ENCODE assay signal across 1 cellular context in the genomic region with DNA sequence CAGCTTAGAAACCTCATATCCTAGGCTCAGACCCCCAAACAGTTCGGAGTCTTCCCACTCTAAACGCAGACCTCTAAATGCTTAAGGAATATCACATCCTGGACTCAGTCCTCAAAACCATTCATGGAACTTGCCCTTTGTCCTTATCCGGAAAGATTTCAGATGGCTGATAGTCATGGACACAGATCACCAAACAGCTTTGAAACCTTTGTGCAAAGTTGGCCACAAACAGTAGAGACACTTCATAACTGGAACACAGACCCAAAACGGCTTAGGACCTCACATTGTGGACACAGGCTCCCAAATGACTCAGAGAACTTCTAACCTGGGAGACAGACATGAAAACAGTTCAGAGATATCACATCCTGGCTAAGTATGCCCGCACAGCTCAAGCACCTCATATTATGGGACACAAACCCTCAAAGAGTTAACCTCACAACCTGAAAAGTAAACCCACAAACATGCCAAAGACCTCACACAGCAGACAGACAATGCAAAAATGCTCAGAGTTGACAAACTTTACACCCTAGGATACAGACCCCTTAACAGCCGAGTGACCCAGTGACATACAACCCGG.
TF ChIP-seq lines count a peak whose summit lies in the region.

No MANE protein-coding gene starts in this region.

TF ChIP-seq in HepG2, 621 proteins besides CTCF, POLR2A, EP300 and RAD21 (continued from another document):
- TF ChIP-seq SAP130 (CRISPR knock-in tag; IDR thresholded peaks at IDR 0.05; ENCODE audit: low read depth) (peak; percentile 21; the same call in 1 of the 2 replicates), TARDBP (CRISPR knock-in tag; IDR thresholded peaks at IDR 0.05) (no peak), CAMTA2 (CRISPR knock-in tag; IDR thresholded peaks at IDR 0.05; ENCODE audit: borderline replicate concordance) (no peak), TAF1 (CRISPR knock-in tag; IDR thresholded peaks at IDR 0.05) (0 out of 2 replicates have a peak, but pooled peaks have one; percentile 14), NFE2 (CRISPR knock-in tag; IDR thresholded peaks at IDR 0.05) (no peak), POLR2G (IDR thresholded peaks at IDR 0.05; ENCODE audit: low read depth, low read length) (0 out of 2 replicates have a peak, but pooled peaks have one; percentile 27), ZNF570 (CRISPR knock-in tag; IDR thresholded peaks at IDR 0.05; ENCODE audit: borderline replicate concordance) (no peak), ZSCAN22 (CRISPR knock-in tag; IDR thresholded peaks at IDR 0.05) (no peak), TBL1XR1 (IDR thresholded peaks at IDR 0.05; ENCODE audit: borderline replicate concordance, low read length, partially characterized antibody) (no peak), SRSF9 (IDR thresholded peaks at IDR 0.05; ENCODE audit: borderline replicate concordance, insufficient read depth, low read depth, low read length, poor library complexity, severe bottlenecking) (no peak), JUN (CRISPR knock-in tag; IDR thresholded peaks at IDR 0.05) (no peak)
- TF ChIP-seq, protein P1, sequence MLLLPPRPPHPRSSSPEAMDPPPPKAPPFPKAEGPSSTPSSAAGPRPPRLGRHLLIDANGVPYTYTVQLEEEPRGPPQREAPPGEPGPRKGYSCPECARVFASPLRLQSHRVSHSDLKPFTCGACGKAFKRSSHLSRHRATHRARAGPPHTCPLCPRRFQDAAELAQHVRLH (CRISPR knock-in tag; IDR thresholded peaks at IDR 0.05; ENCODE audit: borderline replicate concordance, low read depth), result no peak
- TF ChIP-seq, protein P2, sequence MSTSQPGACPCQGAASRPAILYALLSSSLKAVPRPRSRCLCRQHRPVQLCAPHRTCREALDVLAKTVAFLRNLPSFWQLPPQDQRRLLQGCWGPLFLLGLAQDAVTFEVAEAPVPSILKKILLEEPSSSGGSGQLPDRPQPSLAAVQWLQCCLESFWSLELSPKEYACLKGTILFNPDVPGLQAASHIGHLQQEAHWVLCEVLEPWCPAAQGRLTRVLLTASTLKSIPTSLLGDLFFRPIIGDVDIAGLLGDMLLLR (CRISPR knock-in tag; IDR thresholded peaks at IDR 0.05), result no peak
- TF ChIP-seq, protein P3, sequence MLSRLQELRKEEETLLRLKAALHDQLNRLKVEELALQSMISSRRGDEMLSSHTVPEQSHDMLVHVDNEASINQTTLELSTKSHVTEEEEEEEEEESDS (CRISPR knock-in tag; IDR thresholded peaks at IDR 0.05; ENCODE audit: borderline replicate concordance), result no peak
- TF ChIP-seq, protein P4, sequence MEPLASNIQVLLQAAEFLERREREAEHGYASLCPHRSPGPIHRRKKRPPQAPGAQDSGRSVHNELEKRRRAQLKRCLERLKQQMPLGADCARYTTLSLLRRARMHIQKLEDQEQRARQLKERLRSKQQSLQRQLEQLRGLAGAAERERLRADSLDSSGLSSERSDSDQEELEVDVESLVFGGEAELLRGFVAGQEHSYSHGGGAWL (CRISPR knock-in tag; IDR thresholded peaks at IDR 0.05), result no peak
- TF ChIP-seq, protein P5, sequence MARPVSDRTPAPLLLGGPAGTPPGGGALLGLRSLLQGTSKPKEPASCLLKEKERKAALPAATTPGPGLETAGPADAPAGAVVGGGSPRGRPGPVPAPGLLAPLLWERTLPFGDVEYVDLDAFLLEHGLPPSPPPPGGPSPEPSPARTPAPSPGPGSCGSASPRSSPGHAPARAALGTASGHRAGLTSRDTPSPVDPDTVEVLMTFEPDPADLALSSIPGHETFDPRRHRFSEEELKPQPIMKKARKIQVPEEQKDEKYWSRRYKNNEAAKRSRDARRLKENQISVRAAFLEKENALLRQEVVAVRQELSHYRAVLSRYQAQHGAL (CRISPR knock-in tag; IDR thresholded peaks at IDR 0.05; ENCODE audit: not compliant biosample characterization), result no peak
TF ChIP-seq in HepG2: peak in this region for 11.
